ENCODE assay signal across 8 cellular contexts in the genomic region with DNA sequence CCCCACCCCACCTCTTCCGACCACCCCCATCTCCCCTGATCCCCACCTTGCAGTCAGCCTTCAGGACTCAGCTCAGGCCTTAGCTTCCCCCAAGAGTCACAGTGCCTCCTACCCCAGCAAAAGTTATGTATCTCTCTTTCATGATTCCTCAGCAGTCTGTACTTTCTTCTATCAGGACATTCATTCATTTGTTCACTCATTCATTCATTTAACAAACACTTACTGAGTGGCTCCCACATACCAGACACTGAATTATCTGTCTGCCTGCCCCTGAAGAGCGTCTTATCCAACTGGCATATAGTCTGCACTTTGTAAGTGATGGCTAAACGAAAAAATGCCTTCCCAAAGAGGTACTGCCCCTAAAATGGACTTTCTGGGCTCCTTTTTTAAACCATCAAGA.
"Had no signal": no experiment of that assay in that cellular context is flagged by ENCODE, and none has a peak within 500 bp of the region (broad histone marks: within the 10 kb centered on the region; RNA-seq: fewer than 3 reads in every experiment).

No MANE protein-coding gene starts in this region.

- H3K4me1 ChIP-seq: HAP-1 had no signal

- DNase-seq: GOT3, H7, HFFc6, IMR-90, KBM-7 had no signal

- H3K27ac Mint-ChIP-seq: HFFc6 had no signal

- H3K4me3 Mint-ChIP-seq: HFFc6 had no signal

- FAIRE-seq: HTR-8/SVneo had no signal

- H3K9me3 ChIP-seq: HAP-1 had no signal

- H3K4me2 ChIP-seq: KMS-11 had no signal

- H3K4me3 ChIP-seq: HAP-1 had no signal

- H3K9ac ChIP-seq: KMS-11 had no signal

- H3K36me3 ChIP-seq: HAP-1 had no signal

- H3K27ac ChIP-seq: KMS-11 had no signal
